In genomic region chr19:46015961-46016425, GRCh38 we compare ENCODE assay signal across 1 cellular context.
TF ChIP-seq lines count a peak whose summit lies in the region.

No MANE protein-coding gene starts in this region.

TF ChIP-seq in IMR-90, 13 proteins besides CTCF, POLR2A, EP300 and RAD21 (continued from another document):
- TF ChIP-seq, protein P1, sequence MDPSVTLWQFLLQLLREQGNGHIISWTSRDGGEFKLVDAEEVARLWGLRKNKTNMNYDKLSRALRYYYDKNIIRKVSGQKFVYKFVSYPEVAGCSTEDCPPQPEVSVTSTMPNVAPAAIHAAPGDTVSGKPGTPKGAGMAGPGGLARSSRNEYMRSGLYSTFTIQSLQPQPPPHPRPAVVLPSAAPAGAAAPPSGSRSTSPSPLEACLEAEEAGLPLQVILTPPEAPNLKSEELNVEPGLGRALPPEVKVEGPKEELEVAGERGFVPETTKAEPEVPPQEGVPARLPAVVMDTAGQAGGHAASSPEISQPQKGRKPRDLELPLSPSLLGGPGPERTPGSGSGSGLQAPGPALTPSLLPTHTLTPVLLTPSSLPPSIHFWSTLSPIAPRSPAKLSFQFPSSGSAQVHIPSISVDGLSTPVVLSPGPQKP (IDR thresholded peaks at IDR 0.05; ENCODE audit: borderline replicate concordance, low read depth, low read length) = no peak
- TF ChIP-seq NFE2L2 (IDR thresholded peaks at IDR 0.05; ENCODE audit: low read depth, low read length) = no peak
- no peak for TF ChIP-seq RCOR1 (IDR thresholded peaks at IDR 0.05; ENCODE audit: insufficient replicate concordance, low read length)
- no peak for TF ChIP-seq USF2 (IDR thresholded peaks at IDR 0.05; ENCODE audit: low read depth, low read length)
- TF ChIP-seq RFX5 (IDR thresholded peaks at IDR 0.05; ENCODE audit: low read depth, low read length) = no peak
- TF ChIP-seq MXI1 (IDR thresholded peaks at IDR 0.05; ENCODE audit: borderline replicate concordance, low read depth, low read length) = no peak
- no peak for TF ChIP-seq MAFK (IDR thresholded peaks at IDR 0.05; ENCODE audit: low read depth, low read length)
- TF ChIP-seq SMC3 (IDR thresholded peaks at IDR 0.05; ENCODE audit: low read depth, low read length) = no peak
- no peak for TF ChIP-seq CEBPB (IDR thresholded peaks at IDR 0.05; ENCODE audit: low read depth, low read length)
- TF ChIP-seq FOS (IDR thresholded peaks at IDR 0.05; ENCODE audit: low read depth, low read length) = no peak
